8 cellular contexts compared by ENCODE assay signal in the genomic region with DNA sequence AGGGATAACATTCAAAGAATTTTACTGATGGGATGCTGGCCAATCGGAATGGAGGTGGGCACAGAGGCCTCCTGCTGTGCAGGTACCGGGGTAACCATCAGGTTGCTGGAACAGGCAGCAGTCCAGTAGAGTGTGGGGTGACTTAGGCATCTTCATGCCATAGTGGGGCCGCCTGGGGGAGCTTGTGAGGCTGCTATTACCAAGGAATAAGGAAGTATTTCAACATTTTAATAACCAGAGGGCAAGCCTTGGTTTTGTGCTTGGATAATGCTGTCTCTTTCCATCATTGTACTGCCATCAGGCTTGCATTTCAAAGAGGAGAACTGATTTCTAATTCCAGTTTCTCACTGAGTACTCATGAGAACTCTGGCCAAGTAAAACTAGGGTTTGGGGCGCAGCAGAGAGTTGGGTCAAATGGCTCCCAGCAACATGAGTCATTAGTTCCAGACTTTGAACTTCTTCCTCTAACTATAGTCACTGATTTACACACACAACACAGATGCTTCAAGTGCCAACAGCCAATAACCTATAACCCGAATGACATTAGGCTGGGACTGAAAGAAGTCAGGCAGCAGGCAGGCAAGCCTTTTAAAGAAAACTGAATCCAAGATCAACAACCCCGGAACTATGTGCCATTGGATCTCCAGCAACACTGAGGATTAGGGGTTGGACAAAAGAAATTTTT. TPM values are rescaled to one million over a fixed set of nuclear protein-coding genes. Genes with fewer than 3 reads are reported as not detected.
A peak's percentile ranks its signal among the peaks of the same experiment; 100 is the strongest.
DNase-seq lines count a peak whose midpoint lies in the region; ATAC-seq and TF ChIP-seq lines count a peak whose summit lies in the region.

No MANE protein-coding gene starts in this region.

- peak overlapping the region; percentile 59 for H3K27ac ChIP-seq in urinary bladder (ENCODE audit: low read depth)

- TF ChIP-seq CTCF in WTC11 (IDR thresholded peaks at IDR 0.05), result no peak

- H3K4me3 Mint-ChIP-seq in WTC11, result no peak overlapping the region

- no peaks in the 10 kb centered on the region for H3K4me1 ChIP-seq in urinary bladder (ENCODE audit: insufficient read depth)

- H3K27me3 Mint-ChIP-seq in WTC11 (ENCODE audit: low read depth), result peaks cover 5% of the 10 kb centered on the region; the same call in 1 of the 2 replicates

- 61% methylated on average over 6 of the region's 6 CpGs for WGBS in urinary bladder

- CTCF ChIA-PET in WTC11 (lab: Charles Lee), result interaction anchor here (1.0 kb wide), 3 partner anchors 13 to 66 kb away, joined by 3 to 4 read pairs (median 3); no protein-coding TSS in a partner anchor

- H3K36me3 Mint-ChIP-seq in WTC11, result no peaks in the 10 kb centered on the region

- H3K36me3 ChIP-seq in urinary bladder (ENCODE audit: insufficient read depth), result no peaks in the 10 kb centered on the region

- in situ Hi-C loops in Caki2 (cut with HindIII; ENCODE audit: low pct_unique_long_range_greater_than_20kb, low sequenced_read_pairs), result no loop called here

- peak; percentile 94 for ATAC-seq in WTC11
- ATAC-seq in HG03039 (IDR thresholded peaks at IDR 0.05; ENCODE audit: unreplicated experiment), result no peak

- peak; percentile 96 for DNase-seq in Caki2 (ENCODE audit: low read depth)
- peak; percentile 59 for DNase-seq in HS-27A (ENCODE audit: low read depth)
- peak; percentile 61 for DNase-seq in WTC11 (ENCODE audit: low spot score)
- peak; percentile 48 for DNase-seq in iPS-NIHi7 (ENCODE audit: extremely low spot score)
- no peak for DNase-seq in globus pallidus (ENCODE audit: low spot score)
- DNase-seq in SHP77 (lab: John Stamatoyannopoulos, UW), result no peak

- H3K9me3 Mint-ChIP-seq in WTC11, result peaks cover 4% of the 10 kb centered on the region

- no peak overlapping the region for H3K4me3 ChIP-seq in urinary bladder (ENCODE audit: low read depth, low read length)

- H3K27ac Mint-ChIP-seq in WTC11, result no peak overlapping the region

- POLR2A ChIA-PET in WTC11 (lab: Charles Lee), result no interaction called here

- H3K4me1 Mint-ChIP-seq in WTC11, result no peaks in the 10 kb centered on the region; the same call in 1 of the 2 replicates

TF ChIP-seq in WTC11, 78 proteins besides CTCF, POLR2A, EP300 and RAD21:
- TF ChIP-seq NFATC4 (CRISPR knock-in tag; IDR thresholded peaks at IDR 0.05), result no peak
- TF ChIP-seq, protein P1, sequence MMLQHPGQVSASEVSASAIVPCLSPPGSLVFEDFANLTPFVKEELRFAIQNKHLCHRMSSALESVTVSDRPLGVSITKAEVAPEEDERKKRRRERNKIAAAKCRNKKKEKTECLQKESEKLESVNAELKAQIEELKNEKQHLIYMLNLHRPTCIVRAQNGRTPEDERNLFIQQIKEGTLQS (CRISPR knock-in tag; conservative IDR thresholded peaks at IDR 0.05), result no peak
- no peak for TF ChIP-seq GTF2I (CRISPR knock-in tag; conservative IDR thresholded peaks at IDR 0.05)

RNA-seq across cellular contexts. Expression of gene FHL2, which starts 56.1 kb away (rescaled TPM):
- total RNA-seq in Caki2 (2014; rRNA removed; shearing (Covaris generic); ENCODE audit: low replicate concordance), result 256 and 275 TPM in 2 replicates
- total RNA-seq in WTC11 (2021) (21.1 to 22.2 TPM (median 22.1 TPM) in 3 replicates), urinary bladder (48.4 TPM)
- 95.1 TPM for polyA plus RNA-seq in urinary bladder

Comparison
In these comparisons a context has a peak if more than half of its experiments do, and no peak if none do; other contexts are left out.
1. DNase-seq: peak in Caki2 (single experiment), HS-27A (single experiment), WTC11 (single experiment) and iPS-NIHi7 (single experiment); none in globus pallidus (single experiment) and SHP77 (0 of 2).